In the genomic region with DNA sequence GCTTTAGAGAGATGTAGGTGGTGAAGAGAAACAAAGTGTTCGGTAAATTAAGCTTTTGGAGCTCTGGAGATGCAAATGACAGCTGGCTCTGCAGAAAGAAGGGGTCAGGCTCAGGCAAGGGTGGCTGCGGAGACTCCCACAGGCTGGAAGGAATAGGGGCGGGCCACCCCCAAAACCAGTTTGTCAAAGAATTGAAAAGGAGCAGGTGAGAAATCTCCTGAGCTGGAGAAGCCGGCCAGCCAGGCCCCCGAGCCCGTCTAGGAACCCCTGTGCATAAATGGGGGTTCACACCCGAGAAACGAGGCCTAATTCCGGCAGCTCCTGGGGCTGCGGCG, we compare ENCODE assay signal across 8 cellular contexts. TPM values are rescaled to one million over a fixed set of nuclear protein-coding genes. Genes with fewer than 3 reads are reported as not detected.
DNase-seq lines count a peak whose midpoint lies in the region; ATAC-seq and TF ChIP-seq lines count a peak whose summit lies in the region.

No MANE protein-coding gene starts in this region.

- H3K27me3 ChIP-seq in skeletal muscle satellite cell (ENCODE audit: control insufficient read depth, insufficient read depth, low read length): no peaks in the 10 kb centered on the region

- no peaks in the 10 kb centered on the region for H3K9me3 Mint-ChIP-seq in activated naive CD8-positive, alpha-beta T cell treated with anti-CD3 and anti-CD28 coated beads, Interleukin-2, amount 10 ng/mL, durations not matched to agents 7 days and 5 days

- H3K4me1 ChIP-seq in skeletal muscle satellite cell (ENCODE audit: control insufficient read depth, insufficient read depth, low read length): peaks cover 26% of the 10 kb centered on the region

- peak overlapping the region; percentile 97 for H3K27ac Mint-ChIP-seq in activated naive CD8-positive, alpha-beta T cell treated with anti-CD3 and anti-CD28 coated beads, Interleukin-2, amount 10 ng/mL, durations not matched to agents 7 days and 5 days

- no peak for TF ChIP-seq CTCF in C4-2B (conservative IDR thresholded peaks at IDR 0.05)

- H3K27me3 Mint-ChIP-seq in activated naive CD8-positive, alpha-beta T cell treated with anti-CD3 and anti-CD28 coated beads, Interleukin-2, amount 10 ng/mL, durations not matched to agents 7 days and 5 days: no peaks in the 10 kb centered on the region

- H3K4me3 ChIP-seq in iPS-11a (ENCODE audit: low read depth, low read length) (peak overlapping the region; percentile 96), skeletal muscle satellite cell (ENCODE audit: low read length) (peak overlapping the region; percentile 96)

- H3K4me3 Mint-ChIP-seq in activated naive CD8-positive, alpha-beta T cell treated with anti-CD3 and anti-CD28 coated beads, Interleukin-2, amount 10 ng/mL, durations not matched to agents 7 days and 5 days: peak overlapping the region; percentile 95

- peaks cover 29% of the 10 kb centered on the region for H3K4me1 Mint-ChIP-seq in activated naive CD8-positive, alpha-beta T cell treated with anti-CD3 and anti-CD28 coated beads, Interleukin-2, amount 10 ng/mL, durations not matched to agents 7 days and 5 days

- peak; percentile 12 for ATAC-seq in GM19438 (IDR thresholded peaks at IDR 0.05; ENCODE audit: low read depth, unreplicated experiment)
- ATAC-seq in HG03520 (IDR thresholded peaks at IDR 0.05; ENCODE audit: unreplicated experiment): peak; percentile 26
- peak; percentile 2 for ATAC-seq in activated naive CD8-positive, alpha-beta T cell treated with anti-CD3 and anti-CD28 coated beads, Interleukin-2, amount 10 ng/mL, durations not matched to agents 7 days and 5 days (ENCODE audit: low read depth)

- H3K27ac ChIP-seq in C4-2B: peak overlapping the region; percentile 99

- H3K4me2 ChIP-seq in skeletal muscle satellite cell (ENCODE audit: low read length): peak overlapping the region; percentile 90

- POLR2A ChIA-PET in activated naive CD8-positive, alpha-beta T cell treated with anti-CD3 and anti-CD28 coated beads, Interleukin-2, amount 10 ng/mL, durations not matched to agents 7 days and 5 days (lab: Charles Lee): interaction anchor here (0.9 to 5.6 kb wide), 5 partner anchors 10 to 21 kb away, joined by 3 to 58 read pairs (median 4); partner anchors contain the start of gene WDR7

- peak overlapping the region; percentile 100 for H3K9ac ChIP-seq in skeletal muscle satellite cell (ENCODE audit: low read depth, low read length)

- no peak for DNase-seq in activated naive CD8-positive, alpha-beta T cell treated with anti-CD3 and anti-CD28 coated beads, Interleukin-2, amount 10 ng/mL, durations not matched to agents 7 days and 5 days
- DNase-seq in MV-4-11 (lab: John Stamatoyannopoulos, UW) (no peak), 8988T (no peak)

- H3K36me3 Mint-ChIP-seq in activated naive CD8-positive, alpha-beta T cell treated with anti-CD3 and anti-CD28 coated beads, Interleukin-2, amount 10 ng/mL, durations not matched to agents 7 days and 5 days: peaks cover 16% of the 10 kb centered on the region

- H3K36me3 ChIP-seq in skeletal muscle satellite cell (ENCODE audit: insufficient read depth, low read length): peaks cover 4% of the 10 kb centered on the region

- no peaks in the 10 kb centered on the region for H3K9me3 ChIP-seq in skeletal muscle satellite cell (replicated peaks; ENCODE audit: low read length)

RNA-seq across cellular contexts. Expression of gene TXNL1, which starts 0.5 kb away (rescaled TPM):
- total RNA-seq in activated naive CD8-positive, alpha-beta T cell treated with anti-CD3 and anti-CD28 coated beads, Interleukin-2, amount 10 ng/mL, durations not matched to agents 7 days and 5 days: 10 to 100 TPM; 45.3 to 50.6 TPM
- total RNA-seq in skeletal muscle satellite cell (2012; rRNA removed): 40.8 and 44.4 TPM in 2 replicates

RNA-seq across cellular contexts. Expression of gene WDR7, which starts 13.3 kb away (rescaled TPM):
- total RNA-seq in activated naive CD8-positive, alpha-beta T cell treated with anti-CD3 and anti-CD28 coated beads, Interleukin-2, amount 10 ng/mL, durations not matched to agents 7 days and 5 days: 10 to 100 TPM; 42.8 to 43.1 TPM
- total RNA-seq in skeletal muscle satellite cell (2012; rRNA removed): 16.7 and 19.2 TPM in 2 replicates
